Comparison of ENCODE assay signal across 19 cellular contexts in genomic region chr3:34102290-34102689, GRCh38.
"Had no signal": no experiment of that assay in that cellular context is flagged by ENCODE, and none has a peak within 500 bp of the region (broad histone marks: within the 10 kb centered on the region; RNA-seq: fewer than 3 reads in every experiment).

No MANE protein-coding gene starts in this region.

- H3K4me1 ChIP-seq: prostate gland, right lobe of liver, upper lobe of right lung had no signal

- H3K4me2 ChIP-seq: smooth muscle cell had no signal

- H3K27me3 ChIP-seq: cardiac muscle cell, right lobe of liver, upper lobe of right lung had no signal

- H3K4me3 ChIP-seq: cardiac muscle cell, prostate gland, right lobe of liver, smooth muscle cell, upper lobe of right lung had no signal

- ATAC-seq: activated CD4-positive, alpha-beta T cell treated with anti-CD3 and anti-CD28 coated beads for 36 hours; activated T-helper 17 cell treated with anti-CD3 and anti-CD28 coated beads, Interleukin-2, amount 50 U/mL, for 72 hours; effector memory CD8-positive, alpha-beta T cell; naive thymus-derived CD8-positive, alpha-beta T cell; right lobe of liver; stimulated activated effector memory CD8-positive, alpha-beta T cell treated with anti-CD3 and anti-CD28 coated beads, Interleukin-12 subunit alpha, Interleukin-12 subunit beta, amount 100 ng/mL, for 72 hours; upper lobe of right lung had no signal

- DNase-seq: activated CD4-positive, alpha-beta memory T cell treated with anti-CD3 and anti-CD28 coated beads for 36 hours; activated CD4-positive, alpha-beta T cell treated with anti-CD3 and anti-CD28 coated beads for 36 hours; activated naive CD4-positive, alpha-beta T cell; activated naive CD8-positive, alpha-beta T cell treated with anti-CD3 and anti-CD28 coated beads for 36 hours; activated T-cell treated with anti-CD3 and anti-CD28 coated beads, Interleukin-2, amount 50 U/mL, for 1 hour; amygdala; dermis blood vessel endothelial cell; effector memory CD8-positive, alpha-beta T cell; foreskin fibroblast; mesendoderm; naive thymus-derived CD8-positive, alpha-beta T cell; right lobe of liver; stimulated activated CD4-positive, alpha-beta T cell treated with anti-CD3 and anti-CD28 coated beads, Interleukin-4, amount 100 ng/mL, for 24 hours; upper lobe of right lung had no signal

- H3K9me3 ChIP-seq: prostate gland, right lobe of liver, upper lobe of right lung had no signal

- H3K36me3 ChIP-seq: cardiac muscle cell, prostate gland, right lobe of liver, upper lobe of right lung had no signal

- H3K27ac ChIP-seq: cardiac muscle cell, prostate gland, right lobe of liver, upper lobe of right lung had no signal
